9 cellular contexts compared by ENCODE assay signal in genomic region chr5:109359643-109360042, GRCh38.
"Had no signal": no experiment of that assay in that cellular context is flagged by ENCODE, and none has a peak within 500 bp of the region (broad histone marks: within the 10 kb centered on the region; RNA-seq: fewer than 3 reads in every experiment).

No MANE protein-coding gene starts in this region.

- ATAC-seq: HCT116 had no signal

- DNase-seq: GM23248, GOT3, H7, HFFc6, KG1 had no signal

- H2AFZ ChIP-seq: GM23248 had no signal

- H3K4me1 ChIP-seq: HAP-1 had no signal

- H3K9me3 Mint-ChIP-seq: HFFc6, IgD-negative memory B cell had no signal

- H3K27ac ChIP-seq: GM23248, HL-60 had no signal

- H3K9ac ChIP-seq: GM23248 had no signal

- H3K27ac Mint-ChIP-seq: HFFc6, IgD-negative memory B cell had no signal

- H3K4me3 Mint-ChIP-seq: HFFc6, IgD-negative memory B cell had no signal

- H3K9me3 ChIP-seq: HAP-1 had no signal

- H3K4me3 ChIP-seq: GM23248, HAP-1 had no signal

- H3K27me3 Mint-ChIP-seq: IgD-negative memory B cell had no signal
